Comparison of ENCODE assay signal across 15 cellular contexts in the genomic region with DNA sequence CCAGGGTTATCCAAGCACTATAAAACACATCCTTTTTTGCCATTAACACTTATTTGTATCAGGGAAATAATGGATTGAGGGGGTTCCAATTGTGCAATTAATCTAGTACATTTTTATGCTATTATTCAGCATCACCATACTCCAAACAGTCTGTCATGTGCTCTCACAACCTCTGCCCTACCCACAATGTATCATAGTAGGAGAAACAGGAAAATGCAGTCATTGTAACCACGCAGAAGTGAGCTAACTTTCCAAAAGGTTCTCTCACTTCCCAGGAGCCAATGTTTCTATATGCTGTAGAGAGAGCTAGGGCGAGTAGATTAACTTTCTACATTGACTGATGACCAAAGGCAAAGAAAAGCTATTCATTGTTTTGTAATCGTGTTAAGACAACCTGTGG. TPM values are rescaled to one million over a fixed set of nuclear protein-coding genes. Genes with fewer than 3 reads are reported as not detected.
A peak's percentile ranks its signal among the peaks of the same experiment; 100 is the strongest.
DNase-seq lines count a peak whose midpoint lies in the region; ATAC-seq and TF ChIP-seq lines count a peak whose summit lies in the region.
"Had no signal": no experiment of that assay in that cellular context is flagged by ENCODE, and none has a peak within 500 bp of the region (broad histone marks: within the 10 kb centered on the region; RNA-seq: fewer than 3 reads in every experiment).

No MANE protein-coding gene starts in this region.

- peak in 1 of 2 donors; percentile 53 for ATAC-seq in upper lobe of left lung (ENCODE audit: low FRiP score in 2 of 2)
- ATAC-seq: left colon had no signal

- no peak overlapping the region for H2AFZ ChIP-seq in mammary epithelial cell (ENCODE audit: low read depth, low read length)

- peaks cover 42% of the 10 kb centered on the region for H3K4me1 ChIP-seq in mammary epithelial cell (ENCODE audit: insufficient read depth, low read length)
- H3K4me1 ChIP-seq in upper lobe of left lung, result peaks cover 15 to 22% (median 18%) of the 10 kb centered on the region in 4 donors
- H3K4me1 ChIP-seq in mesendoderm (ENCODE audit: control insufficient read depth, low read depth, low read length), result peaks cover 2% of the 10 kb centered on the region

- no peak overlapping the region for H2AK5ac ChIP-seq in mesendoderm (ENCODE audit: low read length)

- no peak overlapping the region for H3K23ac ChIP-seq in mesendoderm (ENCODE audit: low read length)

- CTCF ChIA-PET in mammary epithelial cell (lab: Charles Lee; ENCODE audit: low non-redundant PET), result interaction anchor here (0.6 to 1.0 kb wide), 3 partner anchors 19 to 1175 kb away, joined by 3 to 6 read pairs (median 3); no protein-coding TSS in a partner anchor

- peak in 1 of 4 donors; percentile 76 for TF ChIP-seq EP300 in upper lobe of left lung (IDR thresholded peaks at IDR 0.05)

- intact Hi-C loops in mammary epithelial cell (cut with micrococcal nuclease), result loop anchor here (10.0 kb wide), 1 partner anchor 1350 kb away; no protein-coding TSS in a partner anchor

- no peak overlapping the region for H3K4ac ChIP-seq in mesendoderm (ENCODE audit: low read depth, low read length)

- no TSS peak for BruUV-seq in mammary epithelial cell (replicated peaks; lab: Mats Ljungman, UMichigan)

- no peak overlapping the region for H2BK15ac ChIP-seq in mesendoderm (replicated peaks; ENCODE audit: low read depth)

- no peak overlapping the region for H3K56ac ChIP-seq in mesendoderm (ENCODE audit: low read length)

- no peak overlapping the region for H2BK120ac ChIP-seq in mesendoderm (ENCODE audit: low read depth, low read length)

- no peak for TF ChIP-seq CTCF in mammary epithelial cell (conservative IDR thresholded peaks at IDR 0.05 in 1 of 2, IDR thresholded peaks at IDR 0.05 in 1 of 2; ENCODE audit: extremely low read depth in 1 of 2, insufficient read depth in 1 of 2, low read depth in 1 of 2, low read length in 2 of 2)
- TF ChIP-seq CTCF in upper lobe of left lung (IDR thresholded peaks at IDR 0.05), result no peak

- H4K8ac ChIP-seq in mesendoderm (ENCODE audit: low read depth, low read length), result no peak overlapping the region

- peak overlapping the region; percentile 96 for H3K27ac ChIP-seq in mammary epithelial cell (ENCODE audit: insufficient read depth, low read depth, low read length)
- H3K27ac ChIP-seq in upper lobe of left lung, result peak overlapping the region in 3 of 4 donors; percentile 26 to 55 (median 32)
- no peak overlapping the region for H3K27ac ChIP-seq in mesendoderm (ENCODE audit: low read depth, low read length)
- H3K27ac ChIP-seq: neutrophil had no signal

- dilution Hi-C loops in mammary epithelial cell (cut with HindIII; ENCODE audit: low sequenced_read_pairs), result no loop called here

- no peaks in the 10 kb centered on the region for H3K27me3 ChIP-seq in mammary epithelial cell (ENCODE audit: insufficient read depth, low read length)
- H3K27me3 ChIP-seq in upper lobe of left lung, result no peaks in the 10 kb centered on the region
- no peaks in the 10 kb centered on the region for H3K27me3 ChIP-seq in mesendoderm (ENCODE audit: insufficient read depth, low read length, poor library complexity)
- H3K27me3 ChIP-seq: gastrocnemius medialis, MG63, neutrophil had no signal

- DNase-seq in HS-5 (ENCODE audit: low read depth), result peak; percentile 88
- DNase-seq in mammary epithelial cell, result peak; percentile 92
- peak; percentile 91 for DNase-seq in iris pigment epithelial cell (ENCODE audit: low read depth)
- DNase-seq in upper lobe of left lung, result no peak
- DNase-seq in activated CD4-positive, alpha-beta T cell treated with anti-CD3 and anti-CD28 coated beads, Interleukin-2, amount 50 U/mL, for 48 hours, result no peak
- DNase-seq in C1 segment of cervical spinal cord (lab: John Stamatoyannopoulos, UW), result no peak
- no peak for DNase-seq in Ammon's horn (ENCODE audit: low spot score)
- DNase-seq in mesendoderm, result no peak
- DNase-seq: activated T-cell treated with anti-CD3 and anti-CD28 coated beads, Interleukin-2, amount 50 U/mL, for 1 hour; gastrocnemius medialis; left colon; MG63; SIG-M5 had no signal

- H3K4me3 ChIP-seq in mammary epithelial cell (replicated peaks in 1 of 3; ENCODE audit: insufficient read depth in 1 of 3, low read depth in 2 of 3, low read length in 3 of 3) (no peak overlapping the region), upper lobe of left lung (no peak overlapping the region), mesendoderm (ENCODE audit: low read length) (no peak overlapping the region)
- H3K4me3 ChIP-seq: gastrocnemius medialis, MG63 had no signal

- peak overlapping the region; percentile 61 for H3K9ac ChIP-seq in mammary epithelial cell (ENCODE audit: insufficient read depth, low read length)
- no peak overlapping the region for H3K9ac ChIP-seq in mesendoderm (ENCODE audit: low read length)

- in situ Hi-C loops in mammary epithelial cell (cut with MboI; ENCODE audit: low sequenced_read_pairs in 2 of 2), result no loop called here

- H3K9me3 ChIP-seq in mammary epithelial cell (replicated peaks; ENCODE audit: insufficient read depth, low read length), result no peaks in the 10 kb centered on the region
- H3K9me3 ChIP-seq in upper lobe of left lung, result no peaks in the 10 kb centered on the region
- H3K9me3 ChIP-seq: gastrocnemius medialis, MG63, neutrophil had no signal

- no peak overlapping the region for H4K5ac ChIP-seq in mesendoderm (ENCODE audit: low read length)

- no peaks in the 10 kb centered on the region for H4K20me1 ChIP-seq in mammary epithelial cell (ENCODE audit: insufficient read depth, low read length)

- no peak overlapping the region for H3K18ac ChIP-seq in mesendoderm (ENCODE audit: low read length)

- H3K79me2 ChIP-seq in mammary epithelial cell (ENCODE audit: insufficient read depth, low read length), result peaks cover 30% of the 10 kb centered on the region
- no peaks in the 10 kb centered on the region for H3K79me2 ChIP-seq in mesendoderm (ENCODE audit: control insufficient read depth, insufficient read depth, low read length)

- no peak overlapping the region for H2BK5ac ChIP-seq in mesendoderm (ENCODE audit: low read length)

- H3K4me2 ChIP-seq in mammary epithelial cell (ENCODE audit: insufficient read depth, low read depth, low read length), result peak overlapping the region; percentile 58
- H3K4me2 ChIP-seq in mesendoderm (ENCODE audit: low read length), result no peak overlapping the region

- H3K79me1 ChIP-seq in mesendoderm (ENCODE audit: low read length), result no peaks in the 10 kb centered on the region

- no peak for TF ChIP-seq POLR2A in upper lobe of left lung (IDR thresholded peaks at IDR 0.05)

- H3K36me3 ChIP-seq in mammary epithelial cell (ENCODE audit: insufficient read depth, low read length), result peaks cover 6% of the 10 kb centered on the region
- H3K36me3 ChIP-seq in upper lobe of left lung, result peaks cover 4 to 43% (median 19%) of the 10 kb centered on the region in 4 donors
- H3K36me3 ChIP-seq in mesendoderm (ENCODE audit: control insufficient read depth, insufficient read depth, low read length), result no peaks in the 10 kb centered on the region
- H3K36me3 ChIP-seq: neutrophil had no signal

- WGBS in mammary epithelial cell (ENCODE audit: low coverage, missing lambda C conversion rate), result 3% methylated on average over 3 of the region's 3 CpGs
- 48 to 70% methylated on average over 3 of the region's 3 CpGs for WGBS in upper lobe of left lung, 2 donors
- no CpG with 5 or more reads among the region's 3 CpGs for WGBS in mesendoderm (ENCODE audit: extremely low coverage, insufficient coverage, low lambda C conversion rate)

RNA-seq across cellular contexts. Expression of gene DAB2, which starts 29.8 kb away (rescaled TPM):
- total RNA-seq in mammary epithelial cell (10 to 100 TPM; 33.8 to 67.7 TPM), upper lobe of left lung (100 to 1,000 TPM; 100 to 177 (median 144) TPM)
- polyA plus RNA-seq in mammary epithelial cell, result 16.0 TPM
- polyA minus RNA-seq in mammary epithelial cell, result 28.2 TPM
- polyA plus RNA-seq in mesendoderm (2013, experiment 1 of 2), result 8.0 TPM
- 7.3 TPM for polyA plus RNA-seq in mesendoderm (2013, experiment 2 of 2)

RNA-seq across cellular contexts. Expression of gene C9, which starts 30.7 kb away (rescaled TPM):
- total RNA-seq in mammary epithelial cell (under 1 TPM in 1 of 2 donors, not detected in 1; under 0.01 TPM), upper lobe of left lung (under 1 TPM in 2 of 6 donors, not detected in 4; 0.31 to 0.51 TPM)
- polyA plus RNA-seq in mammary epithelial cell, result not detected
- not detected for polyA minus RNA-seq in mammary epithelial cell
- polyA plus RNA-seq in mesendoderm (2013, experiment 1 of 2), result 0.07 TPM
- not detected for polyA plus RNA-seq in mesendoderm (2013, experiment 2 of 2)
- total RNA-seq: left colon, NCI-H460 had no signal

Comparison
In these comparisons a context has a peak if more than half of its experiments do, and no peak if none do; other contexts are left out.
1. DNase-seq: peak in HS-5 (single experiment), mammary epithelial cell (single experiment) and iris pigment epithelial cell (single experiment); none in upper lobe of left lung (0 of 2), activated CD4-positive, alpha-beta T cell treated with anti-CD3 and anti-CD28 coated beads, Interleukin-2, amount 50 U/mL, for 48 hours (0 of 2), C1 segment of cervical spinal cord (0 of 14), Ammon's horn (single experiment) and mesendoderm (single experiment).